In genomic region chr5:65722575-65723424, GRCh38 we compare ENCODE assay signal across 1 cellular context.
TF ChIP-seq lines count a peak whose summit lies in the region.

No MANE protein-coding gene starts in this region.

TF ChIP-seq in GM12878, 131 proteins besides CTCF, POLR2A, EP300 and RAD21 (continued from another document):
- 0 out of 2 replicates have a peak, but pooled peaks have one; percentile 9 for TF ChIP-seq TBL1XR1 (IDR thresholded peaks at IDR 0.05; ENCODE audit: low read depth, low read length)
- TF ChIP-seq RFX5 (IDR thresholded peaks at IDR 0.05; ENCODE audit: low read depth, low read length) = no peak
- TF ChIP-seq, protein P1, sequence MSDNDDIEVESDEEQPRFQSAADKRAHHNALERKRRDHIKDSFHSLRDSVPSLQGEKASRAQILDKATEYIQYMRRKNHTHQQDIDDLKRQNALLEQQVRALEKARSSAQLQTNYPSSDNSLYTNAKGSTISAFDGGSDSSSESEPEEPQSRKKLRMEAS (IDR thresholded peaks at IDR 0.05; ENCODE audit: low read depth, low read length) = 0 out of 2 replicates have a peak, but pooled peaks have one; percentile 1
- 0 out of 2 replicates have a peak, but pooled peaks have one; percentile 13 for TF ChIP-seq EED (IDR thresholded peaks at IDR 0.05; ENCODE audit: low read depth)
